13 cellular contexts compared by ENCODE assay signal in the genomic region with DNA sequence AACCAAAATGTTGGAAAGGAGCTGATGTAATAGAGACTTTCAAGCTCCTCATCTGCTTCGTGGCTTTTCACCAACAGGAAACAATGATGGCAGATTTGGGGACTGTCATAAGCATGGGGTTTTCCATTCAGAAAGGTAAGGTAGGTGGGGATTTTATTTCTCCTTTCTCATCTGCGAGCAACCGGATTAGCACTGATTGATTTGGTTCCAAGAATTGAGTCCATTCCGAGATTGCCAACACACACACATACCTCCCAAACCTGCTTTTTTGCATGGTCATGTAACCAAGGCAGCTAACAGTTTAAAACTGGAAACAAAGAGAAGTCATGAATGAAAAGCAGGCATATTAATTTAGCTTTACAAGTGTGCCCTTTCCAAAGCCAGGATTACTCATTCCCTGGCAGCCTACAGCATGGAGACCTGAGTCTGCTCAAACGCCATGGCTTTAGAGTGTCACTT.
DNase-seq lines count a peak whose midpoint lies in the region; ATAC-seq and TF ChIP-seq lines count a peak whose summit lies in the region.
"Had no signal": no experiment of that assay in that cellular context is flagged by ENCODE, and none has a peak within 500 bp of the region (broad histone marks: within the 10 kb centered on the region; RNA-seq: fewer than 3 reads in every experiment).

No MANE protein-coding gene starts in this region.

- no peaks in the 10 kb centered on the region for H3K9me3 Mint-ChIP-seq in MCF 10A (ENCODE audit: unreplicated experiment)
- H3K9me3 Mint-ChIP-seq: activated CD4-positive, alpha-beta T cell treated with anti-CD3 and anti-CD28 coated beads, Interleukin-2, amount 10 ng/mL, durations not matched to agents 7 days and 5 days had no signal

- H3K27ac ChIP-seq in C4-2B, result peak overlapping the region; percentile 80; the same call in 1 of the 2 replicates

- DNase-seq in MCF 10A (ENCODE audit: unreplicated experiment) (peak; percentile 28), myocyte (ENCODE audit: low read depth) (peak; percentile 40), MV-4-11 (lab: John Stamatoyannopoulos, UW) (no peak), NCI-H128 (lab: John Stamatoyannopoulos, UW; ENCODE audit: unreplicated experiment) (no peak)
- no peak for DNase-seq in stimulated activated naive CD4-positive, alpha-beta T cell (lab: John Stamatoyannopoulos, UW)
- DNase-seq in central memory CD4-positive, alpha-beta T cell, result no peak
- DNase-seq: activated CD4-positive, alpha-beta T cell treated with anti-CD3 and anti-CD28 coated beads, Interleukin-2, amount 10 ng/mL, durations not matched to agents 7 days and 5 days; Karpas-422; Peyer's patch; stimulated activated CD8-positive, alpha-beta memory T cell treated with anti-CD3 and anti-CD28 coated beads, Interleukin-4, amount 100 ng/mL, for 48 hours had no signal

- POLR2A ChIA-PET in MCF 10A (lab: Yijun Ruan, JAX), result interaction anchor here (1.1 to 1.6 kb wide), 4 partner anchors 8 to 148 kb away, joined by 3 to 9 read pairs (median 4); no protein-coding TSS in a partner anchor

- H3K36me3 Mint-ChIP-seq in MCF 10A (ENCODE audit: insufficient read depth, unreplicated experiment), result no peaks in the 10 kb centered on the region

- no peak overlapping the region for H3K27ac Mint-ChIP-seq in MCF 10A (ENCODE audit: low read depth, unreplicated experiment)
- H3K27ac Mint-ChIP-seq: activated CD4-positive, alpha-beta T cell treated with anti-CD3 and anti-CD28 coated beads, Interleukin-2, amount 10 ng/mL, durations not matched to agents 7 days and 5 days had no signal

- no peak overlapping the region for H3K4me3 Mint-ChIP-seq in MCF 10A (ENCODE audit: unreplicated experiment)
- H3K4me3 Mint-ChIP-seq: activated CD4-positive, alpha-beta T cell treated with anti-CD3 and anti-CD28 coated beads, Interleukin-2, amount 10 ng/mL, durations not matched to agents 7 days and 5 days had no signal

- peak; percentile 38 for ATAC-seq in HG02642 (IDR thresholded peaks at IDR 0.05; ENCODE audit: poor library complexity, unreplicated experiment)

- intact Hi-C loops in MCF 10A (cut with micrococcal nuclease), result no loop called here

- CTCF ChIA-PET in MCF 10A (lab: Yijun Ruan, JAX), result interaction anchor here (0.7 to 1.8 kb wide), 5 partner anchors 34 to 97 kb away, joined by 3 to 7 read pairs (median 4); no protein-coding TSS in a partner anchor

- TF ChIP-seq CTCF in C4-2B (conservative IDR thresholded peaks at IDR 0.05), result no peak
- no peak for TF ChIP-seq CTCF in MCF 10A (IDR thresholded peaks at IDR 0.05; ENCODE audit: unreplicated experiment)

- no TSS peak for BruUV-seq in MCF 10A (replicated peaks; lab: Mats Ljungman, UMichigan)

- H3K27me3 Mint-ChIP-seq in MCF 10A (ENCODE audit: insufficient read depth, unreplicated experiment), result no peaks in the 10 kb centered on the region
- H3K27me3 Mint-ChIP-seq: activated CD4-positive, alpha-beta T cell treated with anti-CD3 and anti-CD28 coated beads, Interleukin-2, amount 10 ng/mL, durations not matched to agents 7 days and 5 days; progenitor cell of endocrine pancreas had no signal

- peaks cover 56% of the 10 kb centered on the region for H3K4me1 Mint-ChIP-seq in MCF 10A (ENCODE audit: insufficient read depth, unreplicated experiment)
- H3K4me1 Mint-ChIP-seq: activated CD4-positive, alpha-beta T cell treated with anti-CD3 and anti-CD28 coated beads, Interleukin-2, amount 10 ng/mL, durations not matched to agents 7 days and 5 days had no signal

Comparison
In these comparisons a context has a peak if more than half of its experiments do, and no peak if none do; other contexts are left out.
1. DNase-seq: peak in MCF 10A (single experiment) and myocyte (single experiment); none in MV-4-11 (single experiment), stimulated activated naive CD4-positive, alpha-beta T cell (0 of 6), NCI-H128 (single experiment) and central memory CD4-positive, alpha-beta T cell (single experiment).